ENCODE assay signal across 8 cellular contexts in genomic region chr17:66255112-66255511, GRCh38. TPM values are rescaled to one million over a fixed set of nuclear protein-coding genes. Genes with fewer than 3 reads are reported as not detected.
DNase-seq lines count a peak whose midpoint lies in the region; ATAC-seq and TF ChIP-seq lines count a peak whose summit lies in the region.

No MANE protein-coding gene starts in this region.

- no peaks in the 10 kb centered on the region for H3K27me3 Mint-ChIP-seq in GM23338 (ENCODE audit: insufficient read depth, low read depth, poor library complexity)
- no peaks in the 10 kb centered on the region for H3K27me3 Mint-ChIP-seq in WTC11 (ENCODE audit: low read depth)
- H3K27me3 Mint-ChIP-seq in naive thymus-derived CD4-positive, alpha-beta T cell = no peaks in the 10 kb centered on the region

- no peak overlapping the region for H2AFZ ChIP-seq in GM23338

- H3K4me3 ChIP-seq in GM23338 = no peak overlapping the region
- peak overlapping the region; percentile 1 for H3K4me3 ChIP-seq in naive thymus-derived CD4-positive, alpha-beta T cell (ENCODE audit: low read length)

- H3K4me3 Mint-ChIP-seq in GM23338 = no peak overlapping the region
- H3K4me3 Mint-ChIP-seq in WTC11 = no peak overlapping the region
- H3K4me3 Mint-ChIP-seq in naive thymus-derived CD4-positive, alpha-beta T cell = peak overlapping the region; percentile 30 to 80 (median 65)

- DNase-seq in COR-L47 (lab: John Stamatoyannopoulos, UW) (peak; percentile 57), GM23338 (ENCODE audit: low spot score) (peak; percentile 78), NCI-H2171 treated with DMSO at 0.1 percent for 48 hours (lab: John Stamatoyannopoulos, UW) (peak; percentile 70), WTC11 (ENCODE audit: low spot score) (no peak), erythroblast (lab: John Stamatoyannopoulos, UW) (peak; percentile 56 to 65), mesenteric fat pad (ENCODE audit: low spot score) (no peak)
- peak in 7 of 9 donors; percentile 60 to 80 (median 73) for DNase-seq in naive thymus-derived CD4-positive, alpha-beta T cell

- intact Hi-C loops in naive thymus-derived CD4-positive, alpha-beta T cell (cut with micrococcal nuclease) = loop anchor here (1.0 to 5.0 kb wide), 15 partner anchors 28 to 652 kb away; partner anchors contain the start of gene PRKCA (in 2 of the 2)

- POLR2A ChIA-PET in WTC11 (lab: Charles Lee) = no interaction called here
- POLR2A ChIA-PET in naive thymus-derived CD4-positive, alpha-beta T cell (lab: Charles Lee) = interaction anchor here (0.6 to 1.8 kb wide), 4 partner anchors 76 to 177 kb away, joined by 3 to 5 read pairs (median 4); no protein-coding TSS in a partner anchor

- H3K79me2 ChIP-seq in GM23338 (replicated peaks; ENCODE audit: insufficient read depth) = no peaks in the 10 kb centered on the region

- H3K27ac ChIP-seq in GM23338 (ENCODE audit: low read depth) = no peak overlapping the region
- peak overlapping the region; percentile 52 for H3K27ac ChIP-seq in naive thymus-derived CD4-positive, alpha-beta T cell (ENCODE audit: low read depth, low read length)

- CTCF ChIA-PET in WTC11 (lab: Charles Lee) = interaction anchor here (1.0 to 1.7 kb wide), 3 partner anchors 54 to 419 kb away, joined by 4 read pairs; no protein-coding TSS in a partner anchor
- CTCF ChIA-PET in naive thymus-derived CD4-positive, alpha-beta T cell (lab: Charles Lee) = interaction anchor here (0.7 to 2.4 kb wide), 14 partner anchors 9 to 968 kb away, joined by 3 to 20 read pairs (median 5); no protein-coding TSS in a partner anchor

- no peaks in the 10 kb centered on the region for H3F3A ChIP-seq in GM23338 (replicated peaks; ENCODE audit: low read depth)

- H3K36me3 Mint-ChIP-seq in GM23338 (ENCODE audit: low read depth) = no peaks in the 10 kb centered on the region
- H3K36me3 Mint-ChIP-seq in WTC11 = no peaks in the 10 kb centered on the region
- no peaks in the 10 kb centered on the region for H3K36me3 Mint-ChIP-seq in naive thymus-derived CD4-positive, alpha-beta T cell

- no peaks in the 10 kb centered on the region for H3K4me1 ChIP-seq in GM23338 (ENCODE audit: insufficient read depth)
- peaks cover 5 to 17% of the 10 kb centered on the region in 2 donors for H3K4me1 ChIP-seq in naive thymus-derived CD4-positive, alpha-beta T cell (ENCODE audit: control insufficient read depth in 2 of 2, insufficient read depth in 2 of 2, low read length in 2 of 2)

- ATAC-seq in GM23338 = peak; percentile 84
- peak; percentile 75 for ATAC-seq in WTC11
- ATAC-seq in naive thymus-derived CD4-positive, alpha-beta T cell = peak; percentile 92
- no peak for ATAC-seq in HG03025 (IDR thresholded peaks at IDR 0.05; ENCODE audit: low FRiP score, unreplicated experiment)

- no peaks in the 10 kb centered on the region for H3K9me3 Mint-ChIP-seq in GM23338
- no peaks in the 10 kb centered on the region for H3K9me3 Mint-ChIP-seq in WTC11
- no peaks in the 10 kb centered on the region for H3K9me3 Mint-ChIP-seq in naive thymus-derived CD4-positive, alpha-beta T cell

- TF ChIP-seq CTCF in GM23338 (conservative IDR thresholded peaks at IDR 0.05; ENCODE audit: low read depth in 2 of 2) (peak; percentile 76 to 90), WTC11 (IDR thresholded peaks at IDR 0.05) (0 out of 2 replicates have a peak, but pooled peaks have one; percentile 34)

- H3K4me1 Mint-ChIP-seq in GM23338 (no peaks in the 10 kb centered on the region), WTC11 (no peaks in the 10 kb centered on the region)
- peaks cover 8 to 34% (median 24%) of the 10 kb centered on the region in 7 donors for H3K4me1 Mint-ChIP-seq in naive thymus-derived CD4-positive, alpha-beta T cell

- H3K9me2 ChIP-seq in GM23338 (ENCODE audit: insufficient read depth) = no peaks in the 10 kb centered on the region

- H3K9me3 ChIP-seq in naive thymus-derived CD4-positive, alpha-beta T cell (ENCODE audit: control insufficient read depth in 2 of 3, low read length in 3 of 3) = no peaks in the 10 kb centered on the region

- no peak overlapping the region for H3K4me2 ChIP-seq in GM23338

- H4K20me1 ChIP-seq in GM23338 (replicated peaks; ENCODE audit: insufficient read depth) = no peaks in the 10 kb centered on the region

- no peaks in the 10 kb centered on the region for H3K36me3 ChIP-seq in GM23338 (ENCODE audit: insufficient read depth)
- H3K36me3 ChIP-seq in naive thymus-derived CD4-positive, alpha-beta T cell (ENCODE audit: control insufficient read depth in 2 of 3, insufficient read depth in 3 of 3, low read length in 3 of 3) = no peaks in the 10 kb centered on the region

- TF ChIP-seq POLR2A in erythroblast (IDR thresholded peaks at IDR 0.05; ENCODE audit: low read length) = no peak

- H3K27ac Mint-ChIP-seq in GM23338 = no peak overlapping the region
- no peak overlapping the region for H3K27ac Mint-ChIP-seq in WTC11
- peak overlapping the region; percentile 44 to 93 (median 89) for H3K27ac Mint-ChIP-seq in naive thymus-derived CD4-positive, alpha-beta T cell

- H3K27me3 ChIP-seq in GM23338 (ENCODE audit: insufficient read depth) = no peaks in the 10 kb centered on the region
- H3K27me3 ChIP-seq in naive thymus-derived CD4-positive, alpha-beta T cell (ENCODE audit: control insufficient read depth in 2 of 2, insufficient read depth in 2 of 2, low read length in 2 of 2) = no peaks in the 10 kb centered on the region

TF ChIP-seq in GM23338, 12 proteins besides CTCF, POLR2A, EP300 and RAD21 (continues in another document):
- TF ChIP-seq CREB1 (CRISPR knock-in tag; IDR thresholded peaks at IDR 0.05; ENCODE audit: low read depth) (no peak), STAT1 (IDR thresholded peaks at IDR 0.05; ENCODE audit: unreplicated experiment) (no peak)
- TF ChIP-seq, protein P1, sequence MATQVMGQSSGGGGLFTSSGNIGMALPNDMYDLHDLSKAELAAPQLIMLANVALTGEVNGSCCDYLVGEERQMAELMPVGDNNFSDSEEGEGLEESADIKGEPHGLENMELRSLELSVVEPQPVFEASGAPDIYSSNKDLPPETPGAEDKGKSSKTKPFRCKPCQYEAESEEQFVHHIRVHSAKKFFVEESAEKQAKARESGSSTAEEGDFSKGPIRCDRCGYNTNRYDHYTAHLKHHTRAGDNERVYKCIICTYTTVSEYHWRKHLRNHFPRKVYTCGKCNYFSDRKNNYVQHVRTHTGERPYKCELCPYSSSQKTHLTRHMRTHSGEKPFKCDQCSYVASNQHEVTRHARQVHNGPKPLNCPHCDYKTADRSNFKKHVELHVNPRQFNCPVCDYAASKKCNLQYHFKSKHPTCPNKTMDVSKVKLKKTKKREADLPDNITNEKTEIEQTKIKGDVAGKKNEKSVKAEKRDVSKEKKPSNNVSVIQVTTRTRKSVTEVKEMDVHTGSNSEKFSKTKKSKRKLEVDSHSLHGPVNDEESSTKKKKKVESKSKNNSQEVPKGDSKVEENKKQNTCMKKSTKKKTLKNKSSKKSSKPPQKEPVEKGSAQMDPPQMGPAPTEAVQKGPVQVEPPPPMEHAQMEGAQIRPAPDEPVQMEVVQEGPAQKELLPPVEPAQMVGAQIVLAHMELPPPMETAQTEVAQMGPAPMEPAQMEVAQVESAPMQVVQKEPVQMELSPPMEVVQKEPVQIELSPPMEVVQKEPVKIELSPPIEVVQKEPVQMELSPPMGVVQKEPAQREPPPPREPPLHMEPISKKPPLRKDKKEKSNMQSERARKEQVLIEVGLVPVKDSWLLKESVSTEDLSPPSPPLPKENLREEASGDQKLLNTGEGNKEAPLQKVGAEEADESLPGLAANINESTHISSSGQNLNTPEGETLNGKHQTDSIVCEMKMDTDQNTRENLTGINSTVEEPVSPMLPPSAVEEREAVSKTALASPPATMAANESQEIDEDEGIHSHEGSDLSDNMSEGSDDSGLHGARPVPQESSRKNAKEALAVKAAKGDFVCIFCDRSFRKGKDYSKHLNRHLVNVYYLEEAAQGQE (IDR thresholded peaks at IDR 0.05; ENCODE audit: unreplicated experiment) = no peak

TF ChIP-seq in WTC11, 78 proteins besides CTCF, POLR2A, EP300 and RAD21 (continues in another document):
- TF ChIP-seq ZNF396 (CRISPR knock-in tag; IDR thresholded peaks at IDR 0.05; ENCODE audit: borderline replicate concordance) (no peak), RELA (CRISPR knock-in tag; IDR thresholded peaks at IDR 0.05; ENCODE audit: borderline replicate concordance) (no peak), ZNF512 (CRISPR knock-in tag; IDR thresholded peaks at IDR 0.05; ENCODE audit: borderline replicate concordance) (no peak), SP1 (CRISPR knock-in tag; conservative IDR thresholded peaks at IDR 0.05) (no peak), ZNF232 (CRISPR knock-in tag; IDR thresholded peaks at IDR 0.05) (no peak), CREB1 (CRISPR knock-in tag; IDR thresholded peaks at IDR 0.05) (no peak), HMGA2 (CRISPR knock-in tag; IDR thresholded peaks at IDR 0.05) (no peak), GRHL2 (CRISPR knock-in tag; IDR thresholded peaks at IDR 0.05; ENCODE audit: insufficient replicate concordance, severe bottlenecking) (no peak)

RNA-seq across cellular contexts. Expression of gene APOH, which starts 25.9 kb away (rescaled TPM):
- total RNA-seq in GM23338 (2014; rRNA removed; shearing (Covaris generic)) = not detected in 2 replicates
- not detected in 2 replicates for polyA plus RNA-seq in GM23338 (2016; fragmentation: Nextera tagmentation; extraction: Ambion mirVana)
- total RNA-seq in WTC11 (2021) (0.96 to 1.9 TPM (median 1.2 TPM) in 3 replicates), mesenteric fat pad (not detected)
- total RNA-seq in naive thymus-derived CD4-positive, alpha-beta T cell = not detected
- not detected for polyA plus RNA-seq in naive thymus-derived CD4-positive, alpha-beta T cell

RNA-seq across cellular contexts. Expression of gene PRKCA, which starts 47.3 kb away (rescaled TPM):
- total RNA-seq in GM23338 (2014; rRNA removed; shearing (Covaris generic)) = 24.5 and 35.4 TPM in 2 replicates
- polyA plus RNA-seq in GM23338 (2016; fragmentation: Nextera tagmentation; extraction: Ambion mirVana) = 6.4 and 10.9 TPM in 2 replicates
- total RNA-seq in WTC11 (2021) = 21.1 to 29.5 TPM (median 21.6 TPM) in 3 replicates
- 100 to 1,000 TPM in 4 of 5 experiments, 10 to 100 TPM in 1; 94.1 to 186 (median 154) TPM for total RNA-seq in naive thymus-derived CD4-positive, alpha-beta T cell
- polyA plus RNA-seq in naive thymus-derived CD4-positive, alpha-beta T cell = 1 to 10 TPM; 4.1 to 4.9 TPM
- 14.9 TPM for total RNA-seq in mesenteric fat pad

Comparison
In these comparisons a context has a peak if more than half of its experiments do, and no peak if none do; other contexts are left out.
1. DNase-seq: peak in COR-L47 (single experiment), GM23338 (single experiment), NCI-H2171 treated with DMSO at 0.1 percent for 48 hours (single experiment), erythroblast (2 of 2) and naive thymus-derived CD4-positive, alpha-beta T cell (7 of 9); none in WTC11 (single experiment) and mesenteric fat pad (single experiment).
2. H3K27ac Mint-ChIP-seq: peak in naive thymus-derived CD4-positive, alpha-beta T cell (9 of 9); none in GM23338 (single experiment) and WTC11 (single experiment).
3. H3K4me3 Mint-ChIP-seq: peak in naive thymus-derived CD4-positive, alpha-beta T cell (10 of 10); none in GM23338 (single experiment) and WTC11 (single experiment).